In genomic region chr11:47177229-47177845, GRCh38 we compare ENCODE assay signal across 8 cellular contexts. TPM values are rescaled to one million over a fixed set of nuclear protein-coding genes. Genes with fewer than 3 reads are reported as not detected.
DNase-seq lines count a peak whose midpoint lies in the region; ATAC-seq and TF ChIP-seq lines count a peak whose summit lies in the region.

No MANE protein-coding gene starts in this region.

- peak overlapping the region; percentile 89 for H3K27ac ChIP-seq in DND-41 (ENCODE audit: low read length)
- H3K27ac ChIP-seq in osteoblast (ENCODE audit: low read depth, low read length), result peak overlapping the region; percentile 80

- H3K36me3 ChIP-seq in DND-41 (ENCODE audit: insufficient read depth, low read length), result peaks cover 30% of the 10 kb centered on the region
- peaks cover 29% of the 10 kb centered on the region for H3K36me3 ChIP-seq in osteoblast (ENCODE audit: insufficient read depth, low read length)

- H3K4me2 ChIP-seq in DND-41 (ENCODE audit: insufficient read depth, low read length) (peak overlapping the region; percentile 88), osteoblast (ENCODE audit: insufficient read depth, low read length) (peak overlapping the region; percentile 100)

- H3K4me3 Mint-ChIP-seq in IgD-negative memory B cell (peak overlapping the region; percentile 97 to 100 (median 98)), type B pancreatic cell (peak overlapping the region; percentile 99)

- peak overlapping the region; percentile 61 to 72 for H3K4me3 ChIP-seq in DND-41 (ENCODE audit: low read depth in 1 of 2, low read length in 2 of 2)
- H3K4me3 ChIP-seq in osteoblast (ENCODE audit: insufficient read depth, low read length), result peak overlapping the region; percentile 100

- H3K9me3 Mint-ChIP-seq in IgD-negative memory B cell (peaks cover 0 to 3% (median 0%) of the 10 kb centered on the region in 3 donors), type B pancreatic cell (no peaks in the 10 kb centered on the region)

- H3K4me1 ChIP-seq in DND-41 (ENCODE audit: insufficient read depth, low read length) (peaks cover 49% of the 10 kb centered on the region), osteoblast (ENCODE audit: insufficient read depth, low read length) (peaks cover 19% of the 10 kb centered on the region)

- no peaks in the 10 kb centered on the region for H3K27me3 Mint-ChIP-seq in IgD-negative memory B cell
- H3K27me3 Mint-ChIP-seq in type B pancreatic cell, result no peaks in the 10 kb centered on the region

- H3K27me3 ChIP-seq in DND-41 (ENCODE audit: insufficient read depth, low read length, poor library complexity) (no peaks in the 10 kb centered on the region), osteoblast (ENCODE audit: insufficient read depth, low read length) (no peaks in the 10 kb centered on the region)

- peak; percentile 72 for DNase-seq in DND-41
- peak; percentile 90 for DNase-seq in RKO (ENCODE audit: low spot score)
- peak; percentile 73 for DNase-seq in activated naive CD4-positive, alpha-beta T cell treated with anti-CD3 and anti-CD28 coated beads, Interleukin-2, amount 50 U/mL, for 16 hours
- peak; percentile 92 for DNase-seq in globus pallidus (ENCODE audit: low spot score)
- DNase-seq in osteoblast (ENCODE audit: insufficient read length, low spot score, missing footprints), result peak; percentile 97
- peak; percentile 79 for DNase-seq in type B pancreatic cell (ENCODE audit: extremely low spot score, unreplicated experiment)

- H3K36me3 Mint-ChIP-seq in IgD-negative memory B cell (peaks cover 2% of the 10 kb centered on the region), type B pancreatic cell (peaks cover 16% of the 10 kb centered on the region)

- peaks cover 15 to 25% (median 19%) of the 10 kb centered on the region in 3 donors for H3K4me1 Mint-ChIP-seq in IgD-negative memory B cell
- peaks cover 18% of the 10 kb centered on the region for H3K4me1 Mint-ChIP-seq in type B pancreatic cell (ENCODE audit: unreplicated experiment)

- H3K27ac Mint-ChIP-seq in IgD-negative memory B cell, result peak overlapping the region; percentile 99 to 100 (median 100)
- H3K27ac Mint-ChIP-seq in type B pancreatic cell, result peak overlapping the region; percentile 100

- H2AFZ ChIP-seq in DND-41 (ENCODE audit: low read depth, low read length), result peak overlapping the region; percentile 98
- peak overlapping the region; percentile 97 for H2AFZ ChIP-seq in osteoblast (ENCODE audit: low read length)

- H3K9me3 ChIP-seq in DND-41 (ENCODE audit: insufficient read depth, low read length, severe bottlenecking), result no peaks in the 10 kb centered on the region
- no peaks in the 10 kb centered on the region for H3K9me3 ChIP-seq in osteoblast (ENCODE audit: low read depth, low read length)

- H4K20me1 ChIP-seq in DND-41 (ENCODE audit: insufficient read depth, low read length) (peaks cover 22% of the 10 kb centered on the region), osteoblast (ENCODE audit: insufficient read depth, low read length) (peaks cover 21% of the 10 kb centered on the region)

- peak overlapping the region; percentile 93 for H3K9ac ChIP-seq in DND-41 (ENCODE audit: low read depth, low read length)

- TF ChIP-seq CTCF in DND-41 (IDR thresholded peaks at IDR 0.05; ENCODE audit: borderline replicate concordance, extremely low read depth, low read length, poor library complexity, severe bottlenecking), result peak; percentile 73
- TF ChIP-seq CTCF in osteoblast (IDR thresholded peaks at IDR 0.05; ENCODE audit: extremely low read depth, low read depth, low read length), result peak; percentile 78
- TF ChIP-seq CTCF in type B pancreatic cell (conservative IDR thresholded peaks at IDR 0.05), result peak; percentile 78

- H3K79me2 ChIP-seq in DND-41 (ENCODE audit: insufficient read depth, low read length) (peaks cover 42% of the 10 kb centered on the region), osteoblast (ENCODE audit: insufficient read depth, low read length) (peaks cover 42% of the 10 kb centered on the region)

- ATAC-seq in DND-41 (ENCODE audit: insufficient read depth, low read depth) (peak; percentile 46), GM21529 (IDR thresholded peaks at IDR 0.05; ENCODE audit: unreplicated experiment) (peak; percentile 49)

RNA-seq across cellular contexts. Expression of gene ARFGAP2, which starts 0.7 kb away (rescaled TPM):
- polyA plus RNA-seq in IgD-negative memory B cell, result 98.6 TPM
- total RNA-seq in osteoblast, result 104 and 139 TPM in 2 replicates
- total RNA-seq in type B pancreatic cell (ENCODE audit: low replicate concordance), result 99.9 and 103 TPM in 2 replicates

RNA-seq across cellular contexts. Expression of gene PACSIN3, which starts 8.9 kb away (rescaled TPM):
- not detected for polyA plus RNA-seq in IgD-negative memory B cell
- total RNA-seq in osteoblast (11.2 and 12.7 TPM in 2 replicates), type B pancreatic cell (ENCODE audit: low replicate concordance) (52.5 and 77.2 TPM in 2 replicates)

RNA-seq across cellular contexts. Expression of gene DDB2, which starts 37.4 kb away (rescaled TPM):
- polyA plus RNA-seq in IgD-negative memory B cell, result 30.6 TPM
- total RNA-seq in osteoblast, result 52.5 and 66.6 TPM in 2 replicates
- 40.0 and 50.1 TPM in 2 replicates for total RNA-seq in type B pancreatic cell (ENCODE audit: low replicate concordance)

Comparison
In these comparisons a context has a peak if more than half of its experiments do, and no peak if none do; other contexts are left out.
1. Peak in every context shown above with its lines: DNase-seq, ATAC-seq, H3K4me3 ChIP-seq and H3K27ac ChIP-seq.